In genomic region chr3:132723024-132723462, GRCh38 we compare ENCODE assay signal across 8 cellular contexts. TPM values are rescaled to one million over a fixed set of nuclear protein-coding genes. Genes with fewer than 3 reads are reported as not detected.
DNase-seq lines count a peak whose midpoint lies in the region; ATAC-seq and TF ChIP-seq lines count a peak whose summit lies in the region.

No MANE protein-coding gene starts in this region.

- no peaks in the 10 kb centered on the region for H3K27me3 Mint-ChIP-seq in CD8-positive, alpha-beta T cell (ENCODE audit: low read depth)
- peaks cover 2% of the 10 kb centered on the region for H3K27me3 Mint-ChIP-seq in HFFc6 (ENCODE audit: insufficient read depth)
- peaks cover 3% of the 10 kb centered on the region for H3K27me3 Mint-ChIP-seq in activated naive CD8-positive, alpha-beta T cell treated with anti-CD3 and anti-CD28 coated beads, Interleukin-2, amount 10 ng/mL, durations not matched to agents 7 days and 5 days

- POLR2A ChIA-PET in CD8-positive, alpha-beta T cell (lab: Charles Lee): interaction anchor here (0.7 kb wide), 1 partner anchor 1762 kb away, joined by 3 read pairs; the partner anchor contains the start of genes ANAPC13 and CEP63
- POLR2A ChIA-PET in activated naive CD8-positive, alpha-beta T cell treated with anti-CD3 and anti-CD28 coated beads, Interleukin-2, amount 10 ng/mL, durations not matched to agents 7 days and 5 days (lab: Charles Lee): interaction anchor here (0.6 to 1.8 kb wide), 3 partner anchors 306 to 850 kb away, joined by 3 to 7 read pairs (median 3); partner anchors contain the start of gene DNAJC13

- H3K4me3 Mint-ChIP-seq in CD8-positive, alpha-beta T cell: peak overlapping the region; percentile 91
- peak overlapping the region; percentile 95 for H3K4me3 Mint-ChIP-seq in HFFc6
- peak overlapping the region; percentile 86 for H3K4me3 Mint-ChIP-seq in activated naive CD8-positive, alpha-beta T cell treated with anti-CD3 and anti-CD28 coated beads, Interleukin-2, amount 10 ng/mL, durations not matched to agents 7 days and 5 days

- H3K36me3 ChIP-seq in CD8-positive, alpha-beta T cell (ENCODE audit: insufficient read depth, low read length): no peaks in the 10 kb centered on the region
- H3K36me3 ChIP-seq in kidney epithelial cell (ENCODE audit: control insufficient read depth, insufficient read depth, low read length): no peaks in the 10 kb centered on the region
- no peaks in the 10 kb centered on the region for H3K36me3 ChIP-seq in testis (ENCODE audit: low read depth, missing control alignments)

- peak overlapping the region; percentile 63 for H3K4me3 ChIP-seq in CD8-positive, alpha-beta T cell (ENCODE audit: low read depth, low read length)
- H3K4me3 ChIP-seq in kidney epithelial cell (ENCODE audit: low read depth, low read length) (peak overlapping the region; percentile 79), testis (peak overlapping the region; percentile 76 to 77)

- intact Hi-C loops in CD8-positive, alpha-beta T cell (cut with DNase I, micrococcal nuclease): loop anchor here (2.0 to 10.0 kb wide), 11 partner anchors 769 to 1978 kb away; partner anchors contain the start of genes PIK3R4 (in 2 of the 2), ASTE1 (in 1 of the 2), ATP2C1 (in 1 of the 2) and MRPL3 (in 1 of the 2)
- intact Hi-C loops in testis (cut with DNase I; ENCODE audit: low total_unique reads): no loop called here

- no peaks in the 10 kb centered on the region for H3K27me3 ChIP-seq in CD8-positive, alpha-beta T cell (ENCODE audit: insufficient read depth, low read length)
- H3K27me3 ChIP-seq in kidney epithelial cell (ENCODE audit: control insufficient read depth, insufficient read depth, low read length) (no peaks in the 10 kb centered on the region), testis (no peaks in the 10 kb centered on the region)

- no peaks in the 10 kb centered on the region for H3K9me3 ChIP-seq in CD8-positive, alpha-beta T cell (ENCODE audit: low read length)
- H3K9me3 ChIP-seq in testis: no peaks in the 10 kb centered on the region

- H3K4me1 ChIP-seq in CD8-positive, alpha-beta T cell (ENCODE audit: insufficient read depth, low read length): peaks cover 25% of the 10 kb centered on the region
- peaks cover 14% of the 10 kb centered on the region for H3K4me1 ChIP-seq in testis

- CTCF ChIA-PET in CD8-positive, alpha-beta T cell (lab: Charles Lee): interaction anchor here (1.2 to 2.3 kb wide), 2 partner anchors 701 to 1206 kb away, joined by 3 to 15 read pairs; no protein-coding TSS in a partner anchor

- TF ChIP-seq POLR2A in testis (IDR thresholded peaks at IDR 0.05): no peak

- peaks cover 14% of the 10 kb centered on the region for H3K36me3 Mint-ChIP-seq in CD8-positive, alpha-beta T cell
- peaks cover 25% of the 10 kb centered on the region for H3K36me3 Mint-ChIP-seq in HFFc6 (ENCODE audit: low read depth)
- H3K36me3 Mint-ChIP-seq in activated naive CD8-positive, alpha-beta T cell treated with anti-CD3 and anti-CD28 coated beads, Interleukin-2, amount 10 ng/mL, durations not matched to agents 7 days and 5 days: peaks cover 12% of the 10 kb centered on the region

- H3K27ac Mint-ChIP-seq in CD8-positive, alpha-beta T cell: peak overlapping the region; percentile 83
- H3K27ac Mint-ChIP-seq in HFFc6: peak overlapping the region; percentile 81
- H3K27ac Mint-ChIP-seq in activated naive CD8-positive, alpha-beta T cell treated with anti-CD3 and anti-CD28 coated beads, Interleukin-2, amount 10 ng/mL, durations not matched to agents 7 days and 5 days: peak overlapping the region; percentile 71

- H3K27ac ChIP-seq in CD8-positive, alpha-beta T cell (ENCODE audit: low read depth, low read length): peak overlapping the region; percentile 32
- H3K27ac ChIP-seq in testis: peak overlapping the region in 1 of 2 donors; percentile 79

- no peak for TF ChIP-seq CTCF in CD8-positive, alpha-beta T cell (IDR thresholded peaks at IDR 0.05)
- TF ChIP-seq CTCF in HFFc6 (IDR thresholded peaks at IDR 0.05) (peak; percentile 30; the same call in 1 of the 2 replicates), kidney epithelial cell (IDR thresholded peaks at IDR 0.05; ENCODE audit: insufficient read depth, low read length, poor library complexity, severe bottlenecking) (no peak), testis (IDR thresholded peaks at IDR 0.05) (no peak)

- H3K4me1 Mint-ChIP-seq in CD8-positive, alpha-beta T cell (ENCODE audit: low read depth): peaks cover 40% of the 10 kb centered on the region
- H3K4me1 Mint-ChIP-seq in HFFc6 (ENCODE audit: low read depth): peaks cover 54% of the 10 kb centered on the region
- H3K4me1 Mint-ChIP-seq in activated naive CD8-positive, alpha-beta T cell treated with anti-CD3 and anti-CD28 coated beads, Interleukin-2, amount 10 ng/mL, durations not matched to agents 7 days and 5 days: peaks cover 17% of the 10 kb centered on the region

- ATAC-seq in CD8-positive, alpha-beta T cell: no peak
- no peak for ATAC-seq in activated naive CD8-positive, alpha-beta T cell treated with anti-CD3 and anti-CD28 coated beads, Interleukin-2, amount 10 ng/mL, durations not matched to agents 7 days and 5 days (ENCODE audit: low read depth)
- ATAC-seq in HG03565 (IDR thresholded peaks at IDR 0.05; ENCODE audit: unreplicated experiment): no peak
- ATAC-seq in GM21526 (IDR thresholded peaks at IDR 0.05; ENCODE audit: low FRiP score, unreplicated experiment): no peak

- 2 to 3% methylated on average over 7 to 17 of the region's 17 CpGs for WGBS in testis, 2 donors

- H3K9me3 Mint-ChIP-seq in CD8-positive, alpha-beta T cell: no peaks in the 10 kb centered on the region
- H3K9me3 Mint-ChIP-seq in HFFc6: no peaks in the 10 kb centered on the region
- H3K9me3 Mint-ChIP-seq in activated naive CD8-positive, alpha-beta T cell treated with anti-CD3 and anti-CD28 coated beads, Interleukin-2, amount 10 ng/mL, durations not matched to agents 7 days and 5 days: no peaks in the 10 kb centered on the region

- no peak for DNase-seq in CD8-positive, alpha-beta T cell
- DNase-seq in HFFc6: peak; percentile 79
- DNase-seq in activated naive CD8-positive, alpha-beta T cell treated with anti-CD3 and anti-CD28 coated beads, Interleukin-2, amount 10 ng/mL, durations not matched to agents 7 days and 5 days: no peak
- no peak for DNase-seq in kidney epithelial cell (ENCODE audit: low read depth)
- DNase-seq in testis: no peak
- DNase-seq in ecto neural progenitor cell (ENCODE audit: low spot score): no peak

RNA-seq across cellular contexts. Expression of gene NPHP3, which starts 0.8 kb away (rescaled TPM):
- total RNA-seq in CD8-positive, alpha-beta T cell: 10 to 100 TPM; 21.9 to 24.6 TPM
- 10 to 100 TPM; 17.6 to 21.6 (median 19.0) TPM for total RNA-seq in HFFc6 (2021; fragmentation: NEBNext Ultra II Directional; extraction: Animal tissue kit (Norgen Biotek cat#: 25700))
- 10 to 100 TPM; 31.5 to 32.2 TPM for total RNA-seq in activated naive CD8-positive, alpha-beta T cell treated with anti-CD3 and anti-CD28 coated beads, Interleukin-2, amount 10 ng/mL, durations not matched to agents 7 days and 5 days
- total RNA-seq in kidney epithelial cell (16.8 and 23.3 TPM in 2 replicates), testis (10 to 100 TPM; 40.9 to 41.2 TPM)
- polyA plus RNA-seq in testis (ENCODE audit: insufficient read depth, low read depth, low replicate concordance): 17.7 TPM
